11 cellular contexts compared by ENCODE assay signal in genomic region chr2:98908909-98909308, GRCh38. TPM values are rescaled to one million over a fixed set of nuclear protein-coding genes. Genes with fewer than 3 reads are reported as not detected.
A peak's percentile ranks its signal among the peaks of the same experiment; 100 is the strongest.
DNase-seq lines count a peak whose midpoint lies in the region; ATAC-seq and TF ChIP-seq lines count a peak whose summit lies in the region.
"Had no signal": no experiment of that assay in that cellular context is flagged by ENCODE, and none has a peak within 500 bp of the region (broad histone marks: within the 10 kb centered on the region; RNA-seq: fewer than 3 reads in every experiment).

No MANE protein-coding gene starts in this region.

- H3K4me1 ChIP-seq in sigmoid colon = peaks cover 0 to 19% (median 9%) of the 10 kb centered on the region in 4 donors

- ATAC-seq in activated CD4-positive, alpha-beta T cell treated with anti-CD3 and anti-CD28 coated beads for 36 hours = peak; percentile 39
- peak in 3 of 4 experiments; percentile 35 to 41 (median 36) for ATAC-seq in T-cell (replicated peaks in 1 of 4)
- peak; percentile 70 to 74 for ATAC-seq in stimulated activated naive B cell treated with anti-CD40 and anti-IgM and Interleukin-4, amounts not matched to agents 10 μg/mL and 1 μg/mL and 100 μg/mL, for 72 hours (replicated peaks)
- no peak for ATAC-seq in activated T-cell treated with anti-CD3 and anti-CD28 coated beads, Interleukin-2, amount 50 U/mL, for 4 hours
- ATAC-seq: effector memory CD8-positive, alpha-beta T cell had no signal

- no peaks in the 10 kb centered on the region for H3K9me3 Mint-ChIP-seq in activated CD4-positive, alpha-beta T cell treated with anti-CD3 and anti-CD28 coated beads for 36 hours (ENCODE audit: low read depth)
- H3K9me3 Mint-ChIP-seq in T-cell = no peaks in the 10 kb centered on the region
- no peaks in the 10 kb centered on the region for H3K9me3 Mint-ChIP-seq in stimulated activated naive B cell treated with anti-CD40 and anti-IgM and Interleukin-4, amounts not matched to agents 10 μg/mL and 1 μg/mL and 100 μg/mL, for 72 hours
- H3K9me3 Mint-ChIP-seq in activated T-cell treated with anti-CD3 and anti-CD28 coated beads, Interleukin-2, amount 50 U/mL, for 4 hours = no peaks in the 10 kb centered on the region
- H3K9me3 Mint-ChIP-seq: effector memory CD8-positive, alpha-beta T cell had no signal

- 30 to 66% methylated on average over 4 of the region's 4 CpGs for WGBS in sigmoid colon, 2 donors

- no peak for TF ChIP-seq CTCF in fibroblast of mammary gland (conservative IDR thresholded peaks at IDR 0.05; ENCODE audit: control insufficient read depth, insufficient read depth, low read depth, low read length)
- TF ChIP-seq CTCF in sigmoid colon (IDR thresholded peaks at IDR 0.05) = no peak

- TF ChIP-seq POLR2A in sigmoid colon (IDR thresholded peaks at IDR 0.05) = no peak

- intact Hi-C loops in activated CD4-positive, alpha-beta T cell treated with anti-CD3 and anti-CD28 coated beads for 36 hours (cut with DNase I, micrococcal nuclease) = no loop called here
- intact Hi-C loops in sigmoid colon (cut with DNase I) = no loop called here

- DNase-seq in activated CD4-positive, alpha-beta T cell treated with anti-CD3 and anti-CD28 coated beads for 36 hours = no peak
- no peak for DNase-seq in activated CD4-positive, alpha-beta T cell treated with anti-CD3 and anti-CD28 coated beads for 48 hours
- no peak for DNase-seq in T-cell
- peak; percentile 62 for DNase-seq in fibroblast of mammary gland (ENCODE audit: low read depth)
- DNase-seq in stimulated activated naive B cell treated with anti-CD40 and anti-IgM and Interleukin-4, amounts not matched to agents 10 μg/mL and 1 μg/mL and 100 μg/mL, for 72 hours = no peak
- no peak for DNase-seq in sigmoid colon
- no peak for DNase-seq in NCI-H187 (lab: John Stamatoyannopoulos, UW)
- DNase-seq in activated T-cell treated with anti-CD3 and anti-CD28 coated beads, Interleukin-2, amount 50 U/mL, for 4 hours = no peak
- DNase-seq: activated CD4-positive, alpha-beta T cell treated with anti-CD3 and anti-CD28 coated beads, Interleukin-2, amount 50 U/mL, for 1 hour; effector memory CD8-positive, alpha-beta T cell had no signal

- H3K4me3 ChIP-seq in fibroblast of mammary gland (ENCODE audit: control insufficient read depth, low read depth, low read length) = no peak overlapping the region
- no peak overlapping the region for H3K4me3 ChIP-seq in sigmoid colon

- H3K4me3 Mint-ChIP-seq in activated CD4-positive, alpha-beta T cell treated with anti-CD3 and anti-CD28 coated beads for 36 hours = no peak overlapping the region
- H3K4me3 Mint-ChIP-seq in T-cell = peak overlapping the region in 1 of 3 donors; percentile 44
- peak overlapping the region; percentile 3 to 39 for H3K4me3 Mint-ChIP-seq in stimulated activated naive B cell treated with anti-CD40 and anti-IgM and Interleukin-4, amounts not matched to agents 10 μg/mL and 1 μg/mL and 100 μg/mL, for 72 hours
- H3K4me3 Mint-ChIP-seq in activated T-cell treated with anti-CD3 and anti-CD28 coated beads, Interleukin-2, amount 50 U/mL, for 4 hours = no peak overlapping the region

- no peaks in the 10 kb centered on the region for H3K36me3 ChIP-seq in sigmoid colon

- no peak overlapping the region for H3K27ac Mint-ChIP-seq in activated CD4-positive, alpha-beta T cell treated with anti-CD3 and anti-CD28 coated beads for 36 hours
- H3K27ac Mint-ChIP-seq in T-cell = peak overlapping the region in 1 of 2 donors; percentile 40
- H3K27ac Mint-ChIP-seq in stimulated activated naive B cell treated with anti-CD40 and anti-IgM and Interleukin-4, amounts not matched to agents 10 μg/mL and 1 μg/mL and 100 μg/mL, for 72 hours = peak overlapping the region; percentile 9
- H3K27ac Mint-ChIP-seq: effector memory CD8-positive, alpha-beta T cell had no signal

- H3K27me3 Mint-ChIP-seq in activated CD4-positive, alpha-beta T cell treated with anti-CD3 and anti-CD28 coated beads for 36 hours = peaks cover 8% of the 10 kb centered on the region
- peaks cover 11 to 31% of the 10 kb centered on the region in 2 donors for H3K27me3 Mint-ChIP-seq in T-cell
- peaks cover 34 to 35% of the 10 kb centered on the region in 2 donors for H3K27me3 Mint-ChIP-seq in stimulated activated naive B cell treated with anti-CD40 and anti-IgM and Interleukin-4, amounts not matched to agents 10 μg/mL and 1 μg/mL and 100 μg/mL, for 72 hours
- peaks cover 24% of the 10 kb centered on the region for H3K27me3 Mint-ChIP-seq in activated T-cell treated with anti-CD3 and anti-CD28 coated beads, Interleukin-2, amount 50 U/mL, for 4 hours (ENCODE audit: low read depth)

- no peak overlapping the region for H3K27ac ChIP-seq in sigmoid colon

- TF ChIP-seq EP300 in sigmoid colon (IDR thresholded peaks at IDR 0.05) = no peak

- CTCF ChIA-PET in activated CD4-positive, alpha-beta T cell treated with anti-CD3 and anti-CD28 coated beads for 36 hours (lab: Charles Lee) = interaction anchor here (0.6 kb wide), 1 partner anchor 20 kb away, joined by 3 read pairs; no protein-coding TSS in a partner anchor
- CTCF ChIA-PET in T-cell (lab: Charles Lee) = interaction anchor here in 1 of 2 donors (1.1 kb wide), 1 partner anchor 259 kb away, joined by 3 read pairs; no protein-coding TSS in a partner anchor

- no peaks in the 10 kb centered on the region for H3K9me3 ChIP-seq in sigmoid colon

- H3K36me3 Mint-ChIP-seq in activated CD4-positive, alpha-beta T cell treated with anti-CD3 and anti-CD28 coated beads for 36 hours (ENCODE audit: low read depth) = no peaks in the 10 kb centered on the region
- no peaks in the 10 kb centered on the region for H3K36me3 Mint-ChIP-seq in T-cell
- no peaks in the 10 kb centered on the region for H3K36me3 Mint-ChIP-seq in stimulated activated naive B cell treated with anti-CD40 and anti-IgM and Interleukin-4, amounts not matched to agents 10 μg/mL and 1 μg/mL and 100 μg/mL, for 72 hours
- no peaks in the 10 kb centered on the region for H3K36me3 Mint-ChIP-seq in activated T-cell treated with anti-CD3 and anti-CD28 coated beads, Interleukin-2, amount 50 U/mL, for 4 hours (ENCODE audit: insufficient read depth)

- peaks cover 15% of the 10 kb centered on the region for H3K4me1 Mint-ChIP-seq in activated CD4-positive, alpha-beta T cell treated with anti-CD3 and anti-CD28 coated beads for 36 hours
- peaks cover 23 to 40% (median 29%) of the 10 kb centered on the region in 3 donors for H3K4me1 Mint-ChIP-seq in T-cell
- H3K4me1 Mint-ChIP-seq in stimulated activated naive B cell treated with anti-CD40 and anti-IgM and Interleukin-4, amounts not matched to agents 10 μg/mL and 1 μg/mL and 100 μg/mL, for 72 hours = peaks cover 16 to 27% of the 10 kb centered on the region in 2 donors
- peaks cover 27% of the 10 kb centered on the region for H3K4me1 Mint-ChIP-seq in activated T-cell treated with anti-CD3 and anti-CD28 coated beads, Interleukin-2, amount 50 U/mL, for 4 hours (ENCODE audit: low read depth)

- POLR2A ChIA-PET in activated CD4-positive, alpha-beta T cell treated with anti-CD3 and anti-CD28 coated beads for 36 hours (lab: Charles Lee) = no interaction called here
- POLR2A ChIA-PET in T-cell (lab: Charles Lee) = no interaction called here

- H3K27me3 ChIP-seq in sigmoid colon = no peaks in the 10 kb centered on the region

RNA-seq across cellular contexts. Expression of gene CRACDL, which starts 27.1 kb away (rescaled TPM):
- under 1 TPM in 1 of 2 experiments, not detected in 1; 0.59 TPM for total RNA-seq in activated CD4-positive, alpha-beta T cell treated with anti-CD3 and anti-CD28 coated beads for 36 hours
- total RNA-seq in T-cell = 1 to 10 TPM in 3 of 5 donors, under 1 TPM in 2; 0.23 to 2.0 (median 1.7) TPM
- total RNA-seq in sigmoid colon = 1 to 10 TPM in 1 of 4 donors, under 1 TPM in 3; 0.36 to 1.5 (median 0.69) TPM
- polyA plus RNA-seq in sigmoid colon = 1 to 10 TPM; 7.0 to 8.8 (median 7.8) TPM
- total RNA-seq in activated T-cell treated with anti-CD3 and anti-CD28 coated beads, Interleukin-2, amount 50 U/mL, for 4 hours = under 1 TPM; 0.10 to 0.46 (median 0.16) TPM
- polyA plus RNA-seq: BJ had no signal

Comparison
In these comparisons a context has a peak if more than half of its experiments do, and no peak if none do; other contexts are left out.
1. ATAC-seq: peak in activated CD4-positive, alpha-beta T cell treated with anti-CD3 and anti-CD28 coated beads for 36 hours (single experiment), T-cell (3 of 4) and stimulated activated naive B cell treated with anti-CD40 and anti-IgM and Interleukin-4, amounts not matched to agents 10 μg/mL and 1 μg/mL and 100 μg/mL, for 72 hours (2 of 2); none in activated T-cell treated with anti-CD3 and anti-CD28 coated beads, Interleukin-2, amount 50 U/mL, for 4 hours (0 of 2).
2. H3K4me3 Mint-ChIP-seq: peak in stimulated activated naive B cell treated with anti-CD40 and anti-IgM and Interleukin-4, amounts not matched to agents 10 μg/mL and 1 μg/mL and 100 μg/mL, for 72 hours (2 of 2); none in activated CD4-positive, alpha-beta T cell treated with anti-CD3 and anti-CD28 coated beads for 36 hours (single experiment) and activated T-cell treated with anti-CD3 and anti-CD28 coated beads, Interleukin-2, amount 50 U/mL, for 4 hours (single experiment).